In genomic region chr14:104262515-104263514, GRCh38 we compare ENCODE assay signal across 1 cellular context.
TF ChIP-seq lines count a peak whose summit lies in the region.

No MANE protein-coding gene starts in this region.

TF ChIP-seq in WTC11, 78 proteins besides CTCF, POLR2A, EP300 and RAD21 (continued from another document):
- TF ChIP-seq, protein P1, sequence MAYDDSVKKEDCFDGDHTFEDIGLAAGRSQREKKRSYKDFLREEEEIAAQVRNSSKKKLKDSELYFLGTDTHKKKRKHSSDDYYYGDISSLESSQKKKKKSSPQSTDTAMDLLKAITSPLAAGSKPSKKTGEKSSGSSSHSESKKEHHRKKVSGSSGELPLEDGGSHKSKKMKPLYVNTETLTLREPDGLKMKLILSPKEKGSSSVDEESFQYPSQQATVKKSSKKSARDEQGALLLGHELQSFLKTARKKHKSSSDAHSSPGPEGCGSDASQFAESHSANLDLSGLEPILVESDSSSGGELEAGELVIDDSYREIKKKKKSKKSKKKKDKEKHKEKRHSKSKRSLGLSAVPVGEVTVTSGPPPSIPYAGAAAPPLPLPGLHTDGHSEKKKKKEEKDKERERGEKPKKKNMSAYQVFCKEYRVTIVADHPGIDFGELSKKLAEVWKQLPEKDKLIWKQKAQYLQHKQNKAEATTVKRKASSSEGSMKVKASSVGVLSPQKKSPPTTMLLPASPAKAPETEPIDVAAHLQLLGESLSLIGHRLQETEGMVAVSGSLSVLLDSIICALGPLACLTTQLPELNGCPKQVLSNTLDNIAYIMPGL (CRISPR knock-in tag; IDR thresholded peaks at IDR 0.05) = no peak
- TF ChIP-seq ZNF423 (CRISPR knock-in tag; IDR thresholded peaks at IDR 0.05) = no peak
- TF ChIP-seq, protein P2, sequence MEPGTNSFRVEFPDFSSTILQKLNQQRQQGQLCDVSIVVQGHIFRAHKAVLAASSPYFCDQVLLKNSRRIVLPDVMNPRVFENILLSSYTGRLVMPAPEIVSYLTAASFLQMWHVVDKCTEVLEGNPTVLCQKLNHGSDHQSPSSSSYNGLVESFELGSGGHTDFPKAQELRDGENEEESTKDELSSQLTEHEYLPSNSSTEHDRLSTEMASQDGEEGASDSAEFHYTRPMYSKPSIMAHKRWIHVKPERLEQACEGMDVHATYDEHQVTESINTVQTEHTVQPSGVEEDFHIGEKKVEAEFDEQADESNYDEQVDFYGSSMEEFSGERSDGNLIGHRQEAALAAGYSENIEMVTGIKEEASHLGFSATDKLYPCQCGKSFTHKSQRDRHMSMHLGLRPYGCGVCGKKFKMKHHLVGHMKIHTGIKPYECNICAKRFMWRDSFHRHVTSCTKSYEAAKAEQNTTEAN (CRISPR knock-in tag; IDR thresholded peaks at IDR 0.05) = no peak
- no peak for TF ChIP-seq NFATC4 (CRISPR knock-in tag; IDR thresholded peaks at IDR 0.05)
